Comparison of ENCODE assay signal across 9 cellular contexts in the genomic region with DNA sequence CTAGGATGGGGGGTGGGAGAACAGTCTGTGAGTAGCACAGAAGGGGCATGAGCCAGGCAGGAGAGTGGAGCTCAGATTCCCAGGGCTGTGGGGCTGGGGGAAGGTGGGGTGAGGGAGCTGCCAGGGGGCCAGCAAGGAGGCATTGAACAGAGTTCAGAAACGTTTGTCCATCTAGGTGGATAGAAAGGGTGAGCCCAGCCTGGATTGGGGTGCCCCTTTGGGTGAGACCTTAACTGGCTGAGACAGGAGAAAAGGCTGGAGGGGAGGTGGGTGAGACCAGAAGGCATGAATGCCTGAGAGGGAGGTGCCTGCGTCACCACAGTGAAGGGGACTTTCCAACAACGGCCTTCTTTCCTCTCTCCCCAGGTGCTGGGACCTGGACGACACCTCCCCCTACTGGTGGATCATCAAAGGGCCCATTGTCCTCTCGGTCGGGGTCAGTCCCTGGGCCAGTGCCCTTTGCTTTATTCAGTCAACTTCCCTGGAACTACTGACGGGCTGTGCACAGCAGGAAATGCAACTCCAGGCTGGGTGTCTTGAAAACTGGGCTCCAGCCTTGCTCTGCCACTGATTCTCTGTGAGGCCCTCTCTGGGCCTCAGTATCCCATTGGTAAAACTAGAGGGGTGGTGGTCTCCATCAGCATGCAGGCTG.
A peak's percentile ranks its signal among the peaks of the same experiment; 100 is the strongest.
DNase-seq lines count a peak whose midpoint lies in the region; ATAC-seq lines count a peak whose summit lies in the region.
"Had no signal": no experiment of that assay in that cellular context is flagged by ENCODE, and none has a peak within 500 bp of the region (broad histone marks: within the 10 kb centered on the region; RNA-seq: fewer than 3 reads in every experiment).

No MANE protein-coding gene starts in this region.

- H3K9ac ChIP-seq in adipocyte (ENCODE audit: low read length) = no peak overlapping the region

- no peak overlapping the region for H3K4me3 ChIP-seq in adipocyte (ENCODE audit: low read length)
- H3K4me3 ChIP-seq: skin epidermis had no signal

- peaks cover 38% of the 10 kb centered on the region for H3K27me3 ChIP-seq in adipocyte (replicated peaks; ENCODE audit: control insufficient read depth, insufficient read depth, low read length)

- H3K36me3 ChIP-seq in adipocyte (ENCODE audit: control insufficient read depth, insufficient read depth, low read length, severe bottlenecking) = no peaks in the 10 kb centered on the region

- DNase-seq in CMK (ENCODE audit: low read depth) (peak; percentile 36), NCI-H526 (lab: John Stamatoyannopoulos, UW) (peak; percentile 53 to 90), adipocyte (ENCODE audit: low read depth) (peak; percentile 61), iPS-NIHi11 (ENCODE audit: low spot score) (peak; percentile 83)
- DNase-seq in stimulated activated CD8-positive, alpha-beta memory T cell treated with anti-CD3 and anti-CD28 coated beads, Interleukin-2, amount 100 ng/mL, for 48 hours (ENCODE audit: low read depth in 2 of 2) = peak; percentile 22 to 28
- no peak for DNase-seq in stimulated activated naive CD4-positive, alpha-beta T cell (lab: John Stamatoyannopoulos, UW)

- ATAC-seq in GM18870 (IDR thresholded peaks at IDR 0.05; ENCODE audit: unreplicated experiment) (peak; percentile 90), HG02973 (IDR thresholded peaks at IDR 0.05; ENCODE audit: unreplicated experiment) (peak; percentile 96)

- no peaks in the 10 kb centered on the region for H3K4me1 ChIP-seq in adipocyte (ENCODE audit: control insufficient read depth, insufficient read depth, low read length)

- H3K9me3 ChIP-seq in adipocyte (ENCODE audit: control insufficient read depth, low read length) = no peaks in the 10 kb centered on the region

Comparison
In these comparisons a context has a peak if more than half of its experiments do, and no peak if none do; other contexts are left out.
1. DNase-seq: peak in CMK (single experiment), NCI-H526 (2 of 2), adipocyte (single experiment), iPS-NIHi11 (single experiment) and stimulated activated CD8-positive, alpha-beta memory T cell treated with anti-CD3 and anti-CD28 coated beads, Interleukin-2, amount 100 ng/mL, for 48 hours (2 of 2); none in stimulated activated naive CD4-positive, alpha-beta T cell (0 of 6).